1 cellular context compared by ENCODE assay signal in the genomic region with DNA sequence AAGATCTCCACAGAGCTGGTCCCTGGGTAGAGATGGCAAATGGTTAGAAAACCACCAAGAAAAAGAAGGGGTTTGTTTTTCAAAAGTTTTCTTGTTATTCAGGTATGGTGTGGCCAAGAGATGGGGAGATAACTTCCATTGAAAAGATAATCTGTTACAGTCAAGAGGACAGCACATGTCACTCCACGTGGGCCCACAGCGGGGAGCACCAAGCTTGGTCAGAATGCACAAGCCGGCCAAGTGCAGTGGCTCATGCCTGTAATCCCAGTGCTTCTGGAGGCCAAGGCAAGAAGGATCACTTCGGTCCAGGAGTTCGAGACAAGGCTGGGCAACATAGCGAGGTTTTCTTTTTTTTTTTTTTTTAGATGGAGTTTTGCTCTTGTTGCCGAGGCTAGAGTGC.
TF ChIP-seq lines count a peak whose summit lies in the region.

No MANE protein-coding gene starts in this region.

TF ChIP-seq in H1, 55 proteins besides CTCF, POLR2A, EP300 and RAD21:
- TF ChIP-seq SP4 (IDR thresholded peaks at IDR 0.05; ENCODE audit: low read length) (no peak), EZH2 (IDR thresholded peaks at IDR 0.05; ENCODE audit: low read depth, low read length, severe bottlenecking) (no peak), TCF12 (IDR thresholded peaks at IDR 0.05; ENCODE audit: low read depth, low read length) (no peak), ASH2L (IDR thresholded peaks at IDR 0.05; ENCODE audit: low read length) (no peak), TBP (IDR thresholded peaks at IDR 0.05; ENCODE audit: low read depth, low read length) (no peak)
- TF ChIP-seq, protein P1, sequence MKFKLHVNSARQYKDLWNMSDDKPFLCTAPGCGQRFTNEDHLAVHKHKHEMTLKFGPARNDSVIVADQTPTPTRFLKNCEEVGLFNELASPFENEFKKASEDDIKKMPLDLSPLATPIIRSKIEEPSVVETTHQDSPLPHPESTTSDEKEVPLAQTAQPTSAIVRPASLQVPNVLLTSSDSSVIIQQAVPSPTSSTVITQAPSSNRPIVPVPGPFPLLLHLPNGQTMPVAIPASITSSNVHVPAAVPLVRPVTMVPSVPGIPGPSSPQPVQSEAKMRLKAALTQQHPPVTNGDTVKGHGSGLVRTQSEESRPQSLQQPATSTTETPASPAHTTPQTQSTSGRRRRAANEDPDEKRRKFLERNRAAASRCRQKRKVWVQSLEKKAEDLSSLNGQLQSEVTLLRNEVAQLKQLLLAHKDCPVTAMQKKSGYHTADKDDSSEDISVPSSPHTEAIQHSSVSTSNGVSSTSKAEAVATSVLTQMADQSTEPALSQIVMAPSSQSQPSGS (IDR thresholded peaks at IDR 0.05; ENCODE audit: low read length), result no peak
